In the genomic region with DNA sequence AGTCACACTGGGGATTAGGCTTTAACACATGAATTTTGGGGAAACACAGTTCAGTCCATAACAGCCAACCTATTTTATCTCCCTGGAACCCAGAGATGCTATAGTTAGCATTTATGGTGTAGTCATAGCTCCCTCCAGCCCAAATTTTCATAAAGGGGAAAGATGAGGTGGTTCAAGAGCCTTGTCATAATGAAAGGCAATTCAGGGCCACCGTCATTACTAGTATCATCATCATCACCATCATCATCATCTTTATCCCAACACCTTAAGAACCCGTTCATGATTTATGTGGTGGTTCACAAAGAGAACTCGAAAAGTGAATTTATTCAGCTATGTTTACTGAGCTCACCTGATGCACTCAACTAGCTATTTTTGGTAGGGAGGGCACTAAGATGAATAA, we compare ENCODE assay signal across 23 cellular contexts.
"Had no signal": no experiment of that assay in that cellular context is flagged by ENCODE, and none has a peak within 500 bp of the region (broad histone marks: within the 10 kb centered on the region; RNA-seq: fewer than 3 reads in every experiment).

No MANE protein-coding gene starts in this region.

- ATAC-seq: K562 had no signal

- H3K4me2 ChIP-seq: KMS-11 had no signal

- H3K9me3 ChIP-seq: SJSA1 had no signal

- H3K27ac ChIP-seq: KMS-11, SJSA1, SK-N-MC had no signal

- DNase-seq: Kasumi-1, MM.1S, NCI-H1092 treated with DMSO at 0.1 percent for 48 hours, NCI-H1436, NCI-H187, NCI-H2029, NCI-H2081 treated with DMSO at 0.1 percent for 48 hours, NCI-H2171, NCI-H226, NCI-H446, NCI-H510A, NCI-H524 treated with DMSO at 0.1 percent for 48 hours, NCI-H69, NCI-H774, Right ventricle myocardium superior, RPMI8226, SIG-M5 had no signal

- H3K9ac ChIP-seq: KMS-11 had no signal

- FAIRE-seq: K562, RCC 7860 had no signal

- H3K27ac Mint-ChIP-seq: IgD-negative memory B cell had no signal

- H3K4me3 Mint-ChIP-seq: IgD-negative memory B cell had no signal

- H3K36me3 ChIP-seq: SJSA1 had no signal

- H3K4me3 ChIP-seq: K562, SJSA1, SK-N-MC had no signal
